8 cellular contexts compared by ENCODE assay signal in genomic region chr3:129316121-129317013, GRCh38. TPM values are rescaled to one million over a fixed set of nuclear protein-coding genes. Genes with fewer than 3 reads are reported as not detected.
DNase-seq lines count a peak whose midpoint lies in the region; ATAC-seq and TF ChIP-seq lines count a peak whose summit lies in the region.

No MANE protein-coding gene starts in this region.

- TF ChIP-seq CTCF in GM12872 (IDR thresholded peaks at IDR 0.05; ENCODE audit: insufficient read depth, low read depth, low read length) (peak; percentile 68), right lobe of liver (IDR thresholded peaks at IDR 0.05) (peak in 3 of 4 donors; percentile 50 to 63 (median 54))

- H3K36me3 Mint-ChIP-seq in dendritic cell treated with granulocyte-macrophage colony-stimulating factor and Interleukin-4, amounts not matched to agents 40 ng/mL and 50 ng/mL, for 4 days (ENCODE audit: low read depth): peaks cover 12% of the 10 kb centered on the region

- peak overlapping the region; percentile 75 for H3K4me3 Mint-ChIP-seq in dendritic cell treated with granulocyte-macrophage colony-stimulating factor and Interleukin-4, amounts not matched to agents 40 ng/mL and 50 ng/mL, for 4 days

- H3K27me3 ChIP-seq in right lobe of liver: no peaks in the 10 kb centered on the region

- peaks cover 0 to 20% (median 6%) of the 10 kb centered on the region in 4 donors for H3K4me1 ChIP-seq in right lobe of liver

- no peaks in the 10 kb centered on the region for H3K9me3 ChIP-seq in right lobe of liver

- H3K27ac Mint-ChIP-seq in dendritic cell treated with granulocyte-macrophage colony-stimulating factor and Interleukin-4, amounts not matched to agents 40 ng/mL and 50 ng/mL, for 4 days: peak overlapping the region; percentile 87

- no peaks in the 10 kb centered on the region for H3K9me3 Mint-ChIP-seq in dendritic cell treated with granulocyte-macrophage colony-stimulating factor and Interleukin-4, amounts not matched to agents 40 ng/mL and 50 ng/mL, for 4 days

- H3K4me1 Mint-ChIP-seq in dendritic cell treated with granulocyte-macrophage colony-stimulating factor and Interleukin-4, amounts not matched to agents 40 ng/mL and 50 ng/mL, for 4 days (ENCODE audit: low read depth): peaks cover 26% of the 10 kb centered on the region

- intact Hi-C loops in dendritic cell treated with granulocyte-macrophage colony-stimulating factor and Interleukin-4, amounts not matched to agents 40 ng/mL and 50 ng/mL, for 4 days (cut with micrococcal nuclease): loop anchor here (2.0 kb wide), 1 partner anchor 38 kb away; the partner anchor contains the start of gene HMCES
- intact Hi-C loops in right lobe of liver (cut with DNase I): no loop called here

- 0% methylated on average over 5 of the region's 81 CpGs for WGBS in right lobe of liver (ENCODE audit: insufficient coverage, low coverage, low lambda C conversion rate, missing lambda C conversion rate)

- H3K27ac ChIP-seq in right lobe of liver: peak overlapping the region; percentile 71 to 94 (median 80)

- H3K27me3 Mint-ChIP-seq in dendritic cell treated with granulocyte-macrophage colony-stimulating factor and Interleukin-4, amounts not matched to agents 40 ng/mL and 50 ng/mL, for 4 days: peaks cover 4% of the 10 kb centered on the region

- TF ChIP-seq POLR2A in right lobe of liver (IDR thresholded peaks at IDR 0.05): peak; percentile 99

- ATAC-seq in HG03025 (IDR thresholded peaks at IDR 0.05; ENCODE audit: low FRiP score, unreplicated experiment): peak; percentile 34
- peak; percentile 57 to 73 (median 62) for ATAC-seq in right lobe of liver
- no peak for ATAC-seq in GM19455 (IDR thresholded peaks at IDR 0.05; ENCODE audit: unreplicated experiment)

- DNase-seq in NCI-H524 (lab: John Stamatoyannopoulos, UW): peak; percentile 76 to 88
- DNase-seq in activated CD4-positive, alpha-beta T cell treated with anti-CD3 and anti-CD28 coated beads, Interleukin-2, amount 50 U/mL, for 24 hours (ENCODE audit: low read depth in 1 of 2, low spot score in 1 of 2): peak; percentile 89 to 95
- DNase-seq in right lobe of liver: peak; percentile 83 to 87 (median 85)
- DNase-seq in stimulated activated CD4-positive, alpha-beta T cell treated with anti-CD3 and anti-CD28 coated beads, Interleukin-4, amount 100 ng/mL, for 4 hours: peak; percentile 82 to 91

- peak overlapping the region; percentile 55 to 82 (median 62) for H3K4me3 ChIP-seq in right lobe of liver

- no peaks in the 10 kb centered on the region for H3K36me3 ChIP-seq in right lobe of liver

RNA-seq across cellular contexts. Expression of gene HMCES, which starts 37.7 kb away (rescaled TPM):
- 10 to 100 TPM; 17.4 to 36.9 (median 20.1) TPM for total RNA-seq in right lobe of liver
